Comparison of ENCODE assay signal across 11 cellular contexts in the genomic region with DNA sequence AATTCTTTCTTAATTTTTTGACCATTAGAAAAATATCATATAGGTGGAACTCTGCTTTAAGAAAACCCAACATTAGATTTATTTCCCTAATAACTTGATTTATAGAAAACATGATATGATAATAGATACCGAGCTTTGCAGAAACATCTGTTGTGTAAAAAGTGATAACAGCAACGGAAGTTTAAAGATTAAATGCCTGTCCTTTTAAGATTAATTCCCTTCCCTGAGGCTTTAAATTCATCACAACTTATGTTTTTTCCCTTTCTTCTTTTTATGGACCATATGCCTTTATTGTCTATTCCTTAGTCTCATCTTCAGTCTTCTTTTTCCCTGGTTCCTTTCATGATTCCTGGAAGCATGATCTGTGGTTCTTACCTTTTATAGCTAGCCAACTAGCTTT. TPM values are rescaled to one million over a fixed set of nuclear protein-coding genes. Genes with fewer than 3 reads are reported as not detected.
DNase-seq lines count a peak whose midpoint lies in the region; ATAC-seq and TF ChIP-seq lines count a peak whose summit lies in the region.
"Had no signal": no experiment of that assay in that cellular context is flagged by ENCODE, and none has a peak within 500 bp of the region (broad histone marks: within the 10 kb centered on the region; RNA-seq: fewer than 3 reads in every experiment).

No MANE protein-coding gene starts in this region.

- H3K27me3 ChIP-seq in AG04450 (ENCODE audit: control insufficient read depth, insufficient read depth, low read length) = no peaks in the 10 kb centered on the region
- H3K27me3 ChIP-seq in Karpas-422 (ENCODE audit: low read length) = no peaks in the 10 kb centered on the region
- H3K27me3 ChIP-seq in dorsolateral prefrontal cortex = no peaks in the 10 kb centered on the region
- no peaks in the 10 kb centered on the region for H3K27me3 ChIP-seq in neural progenitor cell

- peaks cover 29% of the 10 kb centered on the region; the same call in 1 of the 2 replicates for H4K20me1 ChIP-seq in Karpas-422 (ENCODE audit: insufficient read depth, low read depth, low read length)
- peaks cover 40% of the 10 kb centered on the region for H4K20me1 ChIP-seq in neural progenitor cell (ENCODE audit: low read depth)

- no peaks in the 10 kb centered on the region for H3K9me3 Mint-ChIP-seq in neural progenitor cell

- no peak overlapping the region for H2AFZ ChIP-seq in Karpas-422 (ENCODE audit: low read length)
- H2AFZ ChIP-seq in neural progenitor cell (replicated peaks) = no peak overlapping the region

- TF ChIP-seq CTCF in AG04450 (IDR thresholded peaks at IDR 0.05; ENCODE audit: low read depth, low read length) (no peak), dorsolateral prefrontal cortex (IDR thresholded peaks at IDR 0.05 in 54 of 56, conservative IDR thresholded peaks at IDR 0.05 in 2 of 56; ENCODE audit: low read depth in 1 of 56, partially characterized antibody in 56 of 56) (peak in 1 of 56 donors; percentile 1), neural progenitor cell (IDR thresholded peaks at IDR 0.05) (no peak)

- POLR2A ChIA-PET in AG04450 (lab: Yijun Ruan, JAX) = no interaction called here

- DNase-seq in AG04450 (ENCODE audit: low read depth, low spot score) = no peak
- DNase-seq in Karpas-422 = no peak
- no peak for DNase-seq in dorsolateral prefrontal cortex
- no peak for DNase-seq in neural progenitor cell (ENCODE audit: low spot score)
- no peak for DNase-seq in central memory CD4-positive, alpha-beta T cell
- DNase-seq in NCI-H526 (lab: John Stamatoyannopoulos, UW) = no peak
- DNase-seq in SK-N-DZ (ENCODE audit: low spot score) = no peak
- DNase-seq: activated CD4-positive, CD25-positive, alpha-beta regulatory T cell treated with anti-CD3 and anti-CD28 coated beads, Interleukin-2, amount 50 U/mL, for 72 hours; NCI-H524 treated with DMSO at 0.1 percent for 48 hours had no signal

- no peaks in the 10 kb centered on the region for H3K27me3 Mint-ChIP-seq in neural progenitor cell (ENCODE audit: insufficient read depth, low read depth)

- H3K27ac ChIP-seq in AG04450 (ENCODE audit: low read depth, low read length) (no peak overlapping the region), Karpas-422 (ENCODE audit: low read length) (no peak overlapping the region; the same call in 1 of the 2 replicates), dorsolateral prefrontal cortex (peak overlapping the region; percentile 11 to 100 (median 99)), neural progenitor cell (no peak overlapping the region)

- H3K4me3 Mint-ChIP-seq in neural progenitor cell = no peak overlapping the region

- H3K9me3 ChIP-seq in AG04450 (ENCODE audit: control insufficient read depth, insufficient read depth, low read length) = no peaks in the 10 kb centered on the region
- H3K9me3 ChIP-seq in Karpas-422 (ENCODE audit: low read length) = no peaks in the 10 kb centered on the region
- H3K9me3 ChIP-seq in neural progenitor cell (ENCODE audit: low read depth) = no peaks in the 10 kb centered on the region

- intact Hi-C loops in dorsolateral prefrontal cortex (cut with DNase I) = loop anchor here (2.0 to 5.0 kb wide), 3 partner anchors 37 to 199 kb away; no protein-coding TSS in a partner anchor

- H3K27ac Mint-ChIP-seq in neural progenitor cell = no peak overlapping the region

- H3K36me3 Mint-ChIP-seq in neural progenitor cell = peaks cover 7% of the 10 kb centered on the region

- H3K9ac ChIP-seq in Karpas-422 (ENCODE audit: low read length) (peak overlapping the region; percentile 97), neural progenitor cell (peak overlapping the region; percentile 91)

- peaks cover 11% of the 10 kb centered on the region for H3K4me1 Mint-ChIP-seq in neural progenitor cell

- H3F3A ChIP-seq in neural progenitor cell (ENCODE audit: low read depth) = peaks cover 31% of the 10 kb centered on the region

- H3K36me3 ChIP-seq in Karpas-422 (ENCODE audit: insufficient read depth, low read length) (no peaks in the 10 kb centered on the region), neural progenitor cell (no peaks in the 10 kb centered on the region)

- no peaks in the 10 kb centered on the region for H3K9me2 ChIP-seq in Karpas-422 (replicated peaks; ENCODE audit: insufficient read depth, low read length)

- H3K79me2 ChIP-seq in Karpas-422 (ENCODE audit: low read length) (peaks cover 67% of the 10 kb centered on the region), neural progenitor cell (ENCODE audit: low read depth) (peaks cover 67% of the 10 kb centered on the region)

- CTCF ChIA-PET in AG04450 (lab: Charles Lee) = interaction anchor here (0.9 to 2.3 kb wide), 5 partner anchors 39 to 816 kb away, joined by 3 to 10 read pairs (median 6); no protein-coding TSS in a partner anchor

- ATAC-seq in GM19467 (IDR thresholded peaks at IDR 0.05; ENCODE audit: unreplicated experiment) = no peak
- ATAC-seq: left lobe of liver had no signal

- H3K4me3 ChIP-seq in AG04450 (ENCODE audit: low read depth, low read length) (peak overlapping the region; percentile 76), Karpas-422 (ENCODE audit: low read length) (peak overlapping the region; percentile 96), dorsolateral prefrontal cortex (peak overlapping the region; percentile 56 to 93 (median 82)), neural progenitor cell (peak overlapping the region; percentile 79)

- peak overlapping the region; percentile 76 for H3K4me2 ChIP-seq in Karpas-422 (ENCODE audit: low read depth, low read length, poor library complexity, severe bottlenecking)
- H3K4me2 ChIP-seq in neural progenitor cell = peak overlapping the region; percentile 84

- H3K4me1 ChIP-seq in Karpas-422 (ENCODE audit: low read length) (peaks cover 55% of the 10 kb centered on the region), neural progenitor cell (peaks cover 34% of the 10 kb centered on the region)

RNA-seq across cellular contexts. Expression of gene USP47, which starts 1.9 kb away (rescaled TPM):
- 27.7 and 35.0 TPM in 2 replicates for polyA plus RNA-seq in AG04450 (2011; rRNA removed)
- 31.2 and 54.3 TPM in 2 replicates for polyA minus RNA-seq in AG04450 (2011; rRNA and poly(A)+ RNA removed)
- total RNA-seq in Karpas-422 (2014; rRNA removed; shearing (Covaris generic); ENCODE audit: low replicate concordance) = 47.8 and 61.2 TPM in 2 replicates
- total RNA-seq in dorsolateral prefrontal cortex = 10 to 100 TPM; 49.7 to 92.3 (median 69.2) TPM
- total RNA-seq in neural progenitor cell (ENCODE audit: low replicate concordance) = 55.1 and 71.7 TPM in 2 replicates
- 23.4 and 28.2 TPM in 2 replicates for polyA plus RNA-seq in SK-N-DZ (2014; cell fraction: cytosol; rRNA removed)
- polyA plus RNA-seq in SK-N-DZ (2014; cell fraction: nucleus; rRNA removed) = 43.6 and 45.9 TPM in 2 replicates

Comparison
In these comparisons a context has a peak if more than half of its experiments do, and no peak if none do; other contexts are left out.
1. H3K27ac ChIP-seq: peak in dorsolateral prefrontal cortex (59 of 59); none in AG04450 (single experiment), Karpas-422 (single experiment) and neural progenitor cell (single experiment).
2. Peak in every context shown above with its lines, with median percentiles within 50 percentile points of each other: H3K4me3 ChIP-seq.